Comparison of ENCODE assay signal across 8 cellular contexts in the genomic region with DNA sequence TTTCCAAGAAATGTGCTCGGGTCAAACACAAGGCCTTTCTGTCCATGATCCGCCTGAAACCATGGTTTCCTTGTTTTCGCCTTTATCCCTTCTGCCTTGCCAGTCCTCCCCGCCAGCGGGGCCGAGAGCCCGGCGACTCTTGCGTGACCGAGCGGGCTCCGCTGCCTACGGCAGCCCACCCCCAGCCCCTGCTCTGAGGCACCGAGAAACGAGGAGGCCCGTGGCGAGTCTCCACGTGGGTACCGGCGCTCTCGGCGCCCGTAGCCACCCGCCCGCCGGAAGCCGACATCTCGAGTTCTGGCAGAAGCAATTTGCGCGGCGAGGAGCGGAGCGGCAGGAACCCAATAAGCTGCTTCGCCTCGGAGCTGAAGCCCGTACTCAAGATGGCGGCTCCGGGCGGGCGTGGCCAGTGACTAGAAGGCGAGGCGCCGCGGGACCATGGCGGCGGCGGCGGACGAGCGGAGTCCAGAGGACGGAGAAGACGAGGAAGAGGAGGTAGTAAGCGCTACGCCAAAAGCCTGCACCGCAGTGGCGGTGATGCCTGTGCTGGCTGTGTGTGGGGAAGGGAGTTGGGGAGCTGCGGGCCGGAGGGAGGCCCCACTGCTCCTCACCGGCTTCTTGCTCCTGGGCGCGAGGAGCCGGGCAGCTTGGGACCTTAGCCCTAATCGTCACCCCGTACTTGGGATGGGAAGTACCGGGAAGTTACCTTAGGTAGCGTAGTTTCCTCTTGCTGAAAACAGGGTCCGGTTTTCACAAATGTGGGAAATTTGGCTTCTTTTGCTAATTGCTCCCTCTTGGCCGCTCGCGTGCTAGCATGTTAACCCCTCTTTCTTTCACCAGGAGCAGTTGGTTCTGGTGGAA. TPM values are rescaled to one million over a fixed set of nuclear protein-coding genes. Genes with fewer than 3 reads are reported as not detected.
DNase-seq lines count a peak whose midpoint lies in the region; ATAC-seq and TF ChIP-seq lines count a peak whose summit lies in the region.

TSS of gene GTF3C6 (plus strand) at position 375 of the 861 bp plus-strand sequence. CDS start at position 439, 64 bp downstream.

- CTCF ChIA-PET in PC-9 (lab: Charles Lee), result interaction anchor here (0.6 to 0.9 kb wide), 3 partner anchors 11 to 1260 kb away, joined by 3 to 5 read pairs (median 3); no protein-coding TSS in a partner anchor

- H3F3A ChIP-seq in PC-9 (ENCODE audit: insufficient read depth, low read depth), result peaks cover 9% of the 10 kb centered on the region; the same call in 1 of the 2 replicates

- peak; percentile 97 for ATAC-seq in GM21576 (IDR thresholded peaks at IDR 0.05; ENCODE audit: unreplicated experiment)
- ATAC-seq in mucosa of descending colon, result peak; percentile 100

- no peaks in the 10 kb centered on the region for H3K79me2 ChIP-seq in PC-9 (ENCODE audit: low read depth)

- H3K27ac ChIP-seq in PC-9 (peak within 1 kb of the TSS; percentile 84), epithelial cell of prostate (peak within 1 kb of the TSS; percentile 75)

- H3K9me2 ChIP-seq in PC-9 (ENCODE audit: insufficient read depth), result no peaks in the 10 kb centered on the region

- H2AFZ ChIP-seq in PC-9, result peak within 1 kb of the TSS; percentile 94

- H3K9me3 ChIP-seq in PC-9 (ENCODE audit: insufficient read depth, low read depth) (no peaks in the 10 kb centered on the region), mucosa of descending colon (no peaks in the 10 kb centered on the region)

- H3K4me1 ChIP-seq in PC-9 (replicated peaks; ENCODE audit: insufficient read depth) (peaks cover 5% of the 10 kb centered on the region), mucosa of descending colon (ENCODE audit: low read depth) (peaks cover 10% of the 10 kb centered on the region)

- POLR2A ChIA-PET in PC-9 (lab: Charles Lee; ENCODE audit: unreplicated experiment), result interaction anchor here (0.6 to 0.8 kb wide), 3 partner anchors 143 to 1576 kb away, joined by 4 to 11 read pairs (median 5); partner anchors contain the start of gene CDK19

- H3K36me3 ChIP-seq in PC-9 (ENCODE audit: low read depth), result no peaks in the 10 kb centered on the region
- H3K36me3 ChIP-seq in mucosa of descending colon (ENCODE audit: low read depth), result no peaks in the 10 kb centered on the region

- no peaks in the 10 kb centered on the region for H4K20me1 ChIP-seq in PC-9 (ENCODE audit: insufficient read depth)

- peak within 1 kb of the TSS; percentile 79 for H3K4me3 ChIP-seq in PC-9
- peak within 1 kb of the TSS; percentile 48 for H3K4me3 ChIP-seq in mucosa of descending colon

- intact Hi-C loops in PC-9 (cut with micrococcal nuclease; ENCODE audit: unreplicated experiment) (loop anchor here (1.0 kb wide), 1 partner anchor 143 kb away; the partner anchor contains the start of gene CDK19), mucosa of descending colon (cut with DNase I, micrococcal nuclease) (loop anchor here in 1 of 2 donors (10.0 kb wide), 1 partner anchor 274 kb away; no protein-coding TSS in a partner anchor)

- no peaks in the 10 kb centered on the region for H3K27me3 ChIP-seq in PC-9 (ENCODE audit: insufficient read depth, low read depth)

- no peak for TF ChIP-seq EP300 in Ishikawa (IDR thresholded peaks at IDR 0.05; ENCODE audit: borderline replicate concordance)

- BruUV-seq in PC-9 (replicated peaks; lab: Mats Ljungman, UMichigan), result TSS peak; percentile 82

- peak; percentile 76 for DNase-seq in DMS153 treated with DMSO at 0.1 percent for 48 hours (lab: John Stamatoyannopoulos, UW; ENCODE audit: unreplicated experiment)
- peak; percentile 77 for DNase-seq in PC-9
- peak; percentile 90 for DNase-seq in activated T-cell treated with anti-CD3 and anti-CD28 coated beads, Interleukin-2, amount 50 U/mL, for 1 hour
- peak; percentile 50 for DNase-seq in epithelial cell of prostate (ENCODE audit: low read depth, low spot score)
- peak; percentile 94 to 97 (median 96) for DNase-seq in mucosa of descending colon
- DNase-seq in stimulated activated CD8-positive, alpha-beta memory T cell treated with anti-CD3 and anti-CD28 coated beads, Interleukin-4, amount 100 ng/mL, for 1 hour (ENCODE audit: low read depth in 2 of 2, low spot score in 1 of 2), result peak; percentile 78 to 86

- TF ChIP-seq CTCF in PC-9 (conservative IDR thresholded peaks at IDR 0.05) (no peak), mucosa of descending colon (IDR thresholded peaks at IDR 0.05) (no peak)

- TF ChIP-seq RAD21 in Ishikawa (IDR thresholded peaks at IDR 0.05; ENCODE audit: low read depth), result no peak

- H3K4me2 ChIP-seq in PC-9, result peak within 1 kb of the TSS; percentile 88

TF ChIP-seq in Ishikawa, 13 proteins besides CTCF, POLR2A, EP300 and RAD21:
- TF ChIP-seq CEBPB (IDR thresholded peaks at IDR 0.05) (no peak; the same call in 1 of the 2 replicates), CREB1 (IDR thresholded peaks at IDR 0.05; ENCODE audit: low read depth) (no peak), TCF12 (IDR thresholded peaks at IDR 0.05; ENCODE audit: low read depth) (0 out of 2 replicates have a peak, but pooled peaks have one; percentile 20), EGR1 (IDR thresholded peaks at IDR 0.05) (no peak; the same call in 1 of the 2 replicates), TEAD4 (IDR thresholded peaks at IDR 0.05) (peak; percentile 31), YY1 (IDR thresholded peaks at IDR 0.05; ENCODE audit: low read depth) (peak; percentile 98), NFIC (IDR thresholded peaks at IDR 0.05) (no peak), TAF1 (IDR thresholded peaks at IDR 0.05; ENCODE audit: low read depth) (peak; percentile 96), REST (IDR thresholded peaks at IDR 0.05; ENCODE audit: low read depth) (no peak), ZBTB7A (IDR thresholded peaks at IDR 0.05; ENCODE audit: low read depth) (no peak), FOXM1 (IDR thresholded peaks at IDR 0.05; ENCODE audit: borderline replicate concordance, low read depth) (no peak)
- TF ChIP-seq, protein P1, sequence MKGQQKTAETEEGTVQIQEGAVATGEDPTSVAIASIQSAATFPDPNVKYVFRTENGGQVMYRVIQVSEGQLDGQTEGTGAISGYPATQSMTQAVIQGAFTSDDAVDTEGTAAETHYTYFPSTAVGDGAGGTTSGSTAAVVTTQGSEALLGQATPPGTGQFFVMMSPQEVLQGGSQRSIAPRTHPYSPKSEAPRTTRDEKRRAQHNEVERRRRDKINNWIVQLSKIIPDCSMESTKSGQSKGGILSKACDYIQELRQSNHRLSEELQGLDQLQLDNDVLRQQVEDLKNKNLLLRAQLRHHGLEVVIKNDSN (IDR thresholded peaks at IDR 0.05), result no peak
- TF ChIP-seq, protein P2, sequence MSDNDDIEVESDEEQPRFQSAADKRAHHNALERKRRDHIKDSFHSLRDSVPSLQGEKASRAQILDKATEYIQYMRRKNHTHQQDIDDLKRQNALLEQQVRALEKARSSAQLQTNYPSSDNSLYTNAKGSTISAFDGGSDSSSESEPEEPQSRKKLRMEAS (IDR thresholded peaks at IDR 0.05), result peak; percentile 82

RNA-seq across cellular contexts. Expression of gene GTF3C6, which starts in this region (rescaled TPM):
- total RNA-seq in PC-9 (2021), result 27.9 and 28.5 TPM in 2 replicates
- 10 to 100 TPM; 69.7 to 76.4 (median 73.5) TPM for total RNA-seq in mucosa of descending colon

Comparison
In these comparisons a context has a peak if more than half of its experiments do, and no peak if none do; other contexts are left out.
1. Peak in every context shown above with its lines: DNase-seq, ATAC-seq, H3K4me3 ChIP-seq and H3K27ac ChIP-seq.